Comparison of ENCODE assay signal across 8 cellular contexts in genomic region chr5:55187370-55187769, GRCh38. TPM values are rescaled to one million over a fixed set of nuclear protein-coding genes. Genes with fewer than 3 reads are reported as not detected.
DNase-seq lines count a peak whose midpoint lies in the region; ATAC-seq and TF ChIP-seq lines count a peak whose summit lies in the region.

No MANE protein-coding gene starts in this region.

- no peak for TF ChIP-seq CTCF in GM13976 (IDR thresholded peaks at IDR 0.05; ENCODE audit: borderline replicate concordance, control extremely low read depth, extremely low read depth, insufficient read depth, missing control alignments)

- H3K36me3 ChIP-seq in SK-N-MC (ENCODE audit: insufficient read depth, low read length), result no peaks in the 10 kb centered on the region

- intact Hi-C loops in left colon (cut with DNase I, micrococcal nuclease), result no loop called here

- ATAC-seq in left colon (peak; percentile 63), HG02884 (IDR thresholded peaks at IDR 0.05; ENCODE audit: unreplicated experiment) (no peak)

- no peak overlapping the region for H3K4me3 ChIP-seq in SK-N-MC

- no peak overlapping the region for H3K27ac ChIP-seq in SK-N-MC

- in situ Hi-C loops in GM13976 (cut with MboI; ENCODE audit: low sequenced_read_pairs, unreplicated experiment), result loop anchor here (25.0 kb wide), 1 partner anchor 500 kb away; no protein-coding TSS in a partner anchor

- DNase-seq in DMS153 treated with DMSO at 0.1 percent for 48 hours (lab: John Stamatoyannopoulos, UW; ENCODE audit: unreplicated experiment) (peak; percentile 13), M059J (ENCODE audit: low read depth) (peak; percentile 45), SK-N-MC (ENCODE audit: low read depth, low spot score) (peak; percentile 18), left colon (no peak), GM13976 (ENCODE audit: low spot score) (no peak), C1 segment of cervical spinal cord (lab: John Stamatoyannopoulos, UW) (no peak), cerebellar nuclear complex (lab: John Stamatoyannopoulos, UW) (no peak)

- H3K9me3 ChIP-seq in SK-N-MC (ENCODE audit: low read depth, low read length), result no peaks in the 10 kb centered on the region

- H3K9ac ChIP-seq in SK-N-MC (ENCODE audit: insufficient read length), result no peak overlapping the region

RNA-seq across cellular contexts. Expression of gene CDC20B, which starts 14.4 kb away (rescaled TPM):
- total RNA-seq in M059J (2014; rRNA removed; shearing (Covaris generic)), result not detected in 2 replicates
- total RNA-seq in left colon, result not detected

RNA-seq across cellular contexts. Expression of gene GPX8, which starts 27.4 kb away (rescaled TPM):
- total RNA-seq in M059J (2014; rRNA removed; shearing (Covaris generic)), result 155 and 179 TPM in 2 replicates
- total RNA-seq in left colon, result 1 to 10 TPM; 4.0 to 5.2 TPM

RNA-seq across cellular contexts. Expression of gene MCIDAS, which starts 39.7 kb away (rescaled TPM):
- 0.59 TPM in 1 of 2 replicates, not detected in the other for total RNA-seq in M059J (2014; rRNA removed; shearing (Covaris generic))
- under 1 TPM in 1 of 2 donors, not detected in 1; 0.55 TPM for total RNA-seq in left colon

RNA-seq across cellular contexts. Expression of gene CCNO, which starts 46.0 kb away (rescaled TPM):
- total RNA-seq in M059J (2014; rRNA removed; shearing (Covaris generic)), result 5.1 and 5.5 TPM in 2 replicates
- 1 to 10 TPM; 1.4 to 3.0 TPM for total RNA-seq in left colon

Comparison
In these comparisons a context has a peak if more than half of its experiments do, and no peak if none do; other contexts are left out.
1. DNase-seq: peak in DMS153 treated with DMSO at 0.1 percent for 48 hours (single experiment), M059J (single experiment) and SK-N-MC (single experiment); none in left colon (0 of 2), GM13976 (single experiment), C1 segment of cervical spinal cord (0 of 14) and cerebellar nuclear complex (0 of 2).
2. RNA of gene GPX8, which starts 27.4 kb away (total RNA-seq): 155 to 179 TPM in M059J; 4.0 to 5.2 TPM in left colon; every median in the first group is over 10 times any median in the second.